8 cellular contexts compared by ENCODE assay signal in genomic region chr3:182979103-182979697, GRCh38. TPM values are rescaled to one million over a fixed set of nuclear protein-coding genes. Genes with fewer than 3 reads are reported as not detected.
A peak's percentile ranks its signal among the peaks of the same experiment; 100 is the strongest.
DNase-seq lines count a peak whose midpoint lies in the region; ATAC-seq lines count a peak whose summit lies in the region.

No MANE protein-coding gene starts in this region.

- no peaks in the 10 kb centered on the region for H3K27me3 Mint-ChIP-seq in natural killer cell treated with Interleukin-12 subunit alpha and Interleukin-12 subunit beta and Interleukin-15 and Interleukin-18, amount 100 ng/mL, for 72 hours

- H3K4me1 ChIP-seq in ectodermal cell (ENCODE audit: control insufficient read depth, insufficient read depth, low read length): peaks cover 12% of the 10 kb centered on the region

- peak overlapping the region; percentile 81 to 93 for H3K27ac Mint-ChIP-seq in natural killer cell treated with Interleukin-12 subunit alpha and Interleukin-12 subunit beta and Interleukin-15 and Interleukin-18, amount 100 ng/mL, for 72 hours

- no peaks in the 10 kb centered on the region for H3K9me3 ChIP-seq in ectodermal cell (ENCODE audit: control insufficient read depth, low read length)

- peaks cover 5% of the 10 kb centered on the region for H3K36me3 Mint-ChIP-seq in natural killer cell treated with Interleukin-12 subunit alpha and Interleukin-12 subunit beta and Interleukin-15 and Interleukin-18, amount 100 ng/mL, for 72 hours

- peak overlapping the region; percentile 73 for H3K4me3 ChIP-seq in ectodermal cell (ENCODE audit: insufficient read depth, low read depth, low read length)

- DNase-seq in DMS53 (lab: John Stamatoyannopoulos, UW) (peak; percentile 46), DMS53 treated with DMSO at 0.1 percent for 48 hours (lab: John Stamatoyannopoulos, UW; ENCODE audit: unreplicated experiment) (no peak), NCI-H774 (lab: John Stamatoyannopoulos, UW) (peak; percentile 49), NCI-H2171 (lab: John Stamatoyannopoulos, UW) (no peak)
- no peak for DNase-seq in natural killer cell treated with Interleukin-12 subunit alpha and Interleukin-12 subunit beta and Interleukin-15 and Interleukin-18, amount 100 ng/mL, for 72 hours (ENCODE audit: low spot score)

- no peaks in the 10 kb centered on the region for H3K9me3 Mint-ChIP-seq in natural killer cell treated with Interleukin-12 subunit alpha and Interleukin-12 subunit beta and Interleukin-15 and Interleukin-18, amount 100 ng/mL, for 72 hours

- H3K4me1 Mint-ChIP-seq in natural killer cell treated with Interleukin-12 subunit alpha and Interleukin-12 subunit beta and Interleukin-15 and Interleukin-18, amount 100 ng/mL, for 72 hours (ENCODE audit: low read depth in 2 of 2): peaks cover 15 to 36% of the 10 kb centered on the region in 2 donors

- WGBS in ectodermal cell, 2 experiments: 1 to 4% methylated on average over 10 of the region's 10 CpGs

- no peaks in the 10 kb centered on the region for H3K27me3 ChIP-seq in ectodermal cell (ENCODE audit: control insufficient read depth, insufficient read depth, low read length, poor library complexity, severe bottlenecking)

- H3K27ac ChIP-seq in ectodermal cell (ENCODE audit: insufficient read depth, low read depth, low read length, poor library complexity, severe bottlenecking): no peak overlapping the region

- H3K36me3 ChIP-seq in ectodermal cell (ENCODE audit: control insufficient read depth, insufficient read depth, low read length): no peaks in the 10 kb centered on the region

- peak overlapping the region; percentile 97 for H3K4me3 Mint-ChIP-seq in natural killer cell treated with Interleukin-12 subunit alpha and Interleukin-12 subunit beta and Interleukin-15 and Interleukin-18, amount 100 ng/mL, for 72 hours

- no peak for ATAC-seq in natural killer cell treated with Interleukin-12 subunit alpha and Interleukin-12 subunit beta and Interleukin-15 and Interleukin-18, amount 100 ng/mL, for 72 hours
- ATAC-seq in HG02938 (IDR thresholded peaks at IDR 0.05; ENCODE audit: unreplicated experiment) (no peak), HG03469 (IDR thresholded peaks at IDR 0.05; ENCODE audit: unreplicated experiment) (no peak)

RNA-seq across cellular contexts. Expression of gene DCUN1D1, which starts 1.1 kb away (rescaled TPM):
- polyA plus RNA-seq in ectodermal cell (2013, experiment 1 of 4): 43.0 TPM
- polyA plus RNA-seq in ectodermal cell (2013, experiment 2 of 4): 41.1 TPM
- 26.4 TPM for polyA plus RNA-seq in ectodermal cell (2013, experiment 3 of 4)
- 29.3 TPM for polyA plus RNA-seq in ectodermal cell (2013, experiment 4 of 4)
- 10 to 100 TPM; 49.6 to 55.9 TPM for total RNA-seq in natural killer cell treated with Interleukin-12 subunit alpha and Interleukin-12 subunit beta and Interleukin-15 and Interleukin-18, amount 100 ng/mL, for 72 hours

Comparison
In these comparisons a context has a peak if more than half of its experiments do, and no peak if none do; other contexts are left out.
1. DNase-seq: peak in DMS53 (single experiment) and NCI-H774 (single experiment); none in DMS53 treated with DMSO at 0.1 percent for 48 hours (single experiment), natural killer cell treated with Interleukin-12 subunit alpha and Interleukin-12 subunit beta and Interleukin-15 and Interleukin-18, amount 100 ng/mL, for 72 hours (single experiment) and NCI-H2171 (single experiment).